Comparison of ENCODE assay signal across 9 cellular contexts in genomic region chr19:2495651-2496316, GRCh38. TPM values are rescaled to one million over a fixed set of nuclear protein-coding genes. Genes with fewer than 3 reads are reported as not detected.
DNase-seq lines count a peak whose midpoint lies in the region; ATAC-seq and TF ChIP-seq lines count a peak whose summit lies in the region.
"Had no signal": no experiment of that assay in that cellular context is flagged by ENCODE, and none has a peak within 500 bp of the region (broad histone marks: within the 10 kb centered on the region; RNA-seq: fewer than 3 reads in every experiment).

No MANE protein-coding gene starts in this region.

- H3K27ac Mint-ChIP-seq in naive thymus-derived CD8-positive, alpha-beta T cell = peak overlapping the region in 4 of 10 donors; percentile 33 to 57 (median 48)

- H3K27me3 ChIP-seq in NT2/D1 (ENCODE audit: insufficient read depth, insufficient read length) = peaks cover 9% of the 10 kb centered on the region
- H3K27me3 ChIP-seq in esophagus squamous epithelium = peaks cover 0 to 2% (median 0%) of the 10 kb centered on the region in 4 donors

- H3K36me3 ChIP-seq in NT2/D1 (ENCODE audit: insufficient read depth, insufficient read length, low read length) = no peaks in the 10 kb centered on the region
- no peaks in the 10 kb centered on the region for H3K36me3 ChIP-seq in esophagus squamous epithelium

- H3K4me1 ChIP-seq in NT2/D1 (ENCODE audit: insufficient read depth, insufficient read length) (peaks cover 20% of the 10 kb centered on the region), esophagus squamous epithelium (peaks cover 24 to 63% (median 33%) of the 10 kb centered on the region in 3 donors)

- no peak for TF ChIP-seq POLR2A in esophagus squamous epithelium (IDR thresholded peaks at IDR 0.05)

- DNase-seq in AG09309 (ENCODE audit: low read depth) (no peak), NT2/D1 (ENCODE audit: low read depth, low spot score) (no peak), esophagus squamous epithelium (lab: John Stamatoyannopoulos, UW) (no peak), posterior cingulate gyrus (no peak), NCI-H2227 (lab: John Stamatoyannopoulos, UW; ENCODE audit: unreplicated experiment) (no peak)
- DNase-seq in naive thymus-derived CD8-positive, alpha-beta T cell = no peak

- peak overlapping the region; percentile 55 for H3K4me3 ChIP-seq in AG09309 (ENCODE audit: control insufficient read depth, low read depth, low read length)
- no peak overlapping the region for H3K4me3 ChIP-seq in NT2/D1 (ENCODE audit: insufficient read length, low read depth)
- H3K4me3 ChIP-seq in esophagus squamous epithelium = peak overlapping the region; percentile 34 to 70 (median 52)

- peak overlapping the region; percentile 11 for H3K9ac ChIP-seq in NT2/D1 (ENCODE audit: insufficient read length, low read depth)

- H3K9me3 ChIP-seq in NT2/D1 (ENCODE audit: insufficient read depth, low read length) (peaks cover 6% of the 10 kb centered on the region; the same call in 1 of the 2 replicates), esophagus squamous epithelium (no peaks in the 10 kb centered on the region)

- POLR2A ChIA-PET in naive thymus-derived CD8-positive, alpha-beta T cell (lab: Charles Lee) = interaction anchor here (0.5 to 8.1 kb wide), 11 partner anchors 9 to 68 kb away, joined by 3 to 112 read pairs (median 3); partner anchors contain the start of gene GADD45B

- H3K4me1 Mint-ChIP-seq in naive thymus-derived CD8-positive, alpha-beta T cell = peaks cover 10 to 38% (median 32%) of the 10 kb centered on the region in 4 donors

- H3K36me3 Mint-ChIP-seq in naive thymus-derived CD8-positive, alpha-beta T cell = no peaks in the 10 kb centered on the region

- WGBS in esophagus squamous epithelium, 2 donors = 13 to 17% methylated on average over 10 to 14 of the region's 16 CpGs

- TF ChIP-seq CTCF in AG09309 (IDR thresholded peaks at IDR 0.05; ENCODE audit: control insufficient read depth, insufficient read depth, low read depth, low read length, missing control alignments) (no peak), esophagus squamous epithelium (IDR thresholded peaks at IDR 0.05) (no peak)

- H3K27me3 Mint-ChIP-seq in naive thymus-derived CD8-positive, alpha-beta T cell = peaks cover 0 to 33% (median 7%) of the 10 kb centered on the region in 5 donors

- peak overlapping the region; percentile 58 to 85 (median 71) for H3K4me3 Mint-ChIP-seq in naive thymus-derived CD8-positive, alpha-beta T cell

- ATAC-seq in naive thymus-derived CD8-positive, alpha-beta T cell = no peak
- ATAC-seq in HG03175 (IDR thresholded peaks at IDR 0.05; ENCODE audit: unreplicated experiment) (no peak), HG03135 (IDR thresholded peaks at IDR 0.05; ENCODE audit: unreplicated experiment) (no peak)

- no peaks in the 10 kb centered on the region for H3K9me3 Mint-ChIP-seq in naive thymus-derived CD8-positive, alpha-beta T cell

- peak overlapping the region; percentile 77 to 90 (median 86) for H3K27ac ChIP-seq in esophagus squamous epithelium

- intact Hi-C loops in esophagus squamous epithelium (cut with DNase I) (no loop called here), posterior cingulate gyrus (cut with DNase I) (no loop called here)

RNA-seq across cellular contexts. Expression of gene GADD45B, which starts 19.9 kb away (rescaled TPM):
- total RNA-seq in esophagus squamous epithelium = 10 to 100 TPM; 21.6 to 40.1 (median 28.7) TPM
- total RNA-seq in naive thymus-derived CD8-positive, alpha-beta T cell = 100 to 1,000 TPM; 108 to 115 TPM
- polyA plus RNA-seq in naive thymus-derived CD8-positive, alpha-beta T cell = 10 to 100 TPM; 41.0 to 57.3 (median 43.8) TPM
- polyA plus RNA-seq: neural cell had no signal

RNA-seq across cellular contexts. Expression of gene LMNB2, which starts 39.0 kb away (rescaled TPM):
- 10 to 100 TPM; 38.7 to 93.3 (median 61.4) TPM for total RNA-seq in esophagus squamous epithelium
- total RNA-seq in naive thymus-derived CD8-positive, alpha-beta T cell = 10 to 100 TPM; 17.3 to 19.6 TPM
- polyA plus RNA-seq in naive thymus-derived CD8-positive, alpha-beta T cell = 10 to 100 TPM in 1 of 3 donors, 1 to 10 TPM in 2; 5.4 to 10.5 (median 7.4) TPM
